ENCODE assay signal across 8 cellular contexts in genomic region chr17:79388556-79389295, GRCh38.
A peak's percentile ranks its signal among the peaks of the same experiment; 100 is the strongest.
DNase-seq lines count a peak whose midpoint lies in the region; ATAC-seq and TF ChIP-seq lines count a peak whose summit lies in the region.

No MANE protein-coding gene starts in this region.

- no peak for TF ChIP-seq POLR2A in upper lobe of left lung (IDR thresholded peaks at IDR 0.05)

- WGBS in upper lobe of left lung, 2 donors: 45 to 67% methylated on average over 19 to 28 of the region's 28 CpGs

- no peak overlapping the region for H3K27ac ChIP-seq in upper lobe of left lung

- H3K9me3 ChIP-seq in upper lobe of left lung: no peaks in the 10 kb centered on the region

- ATAC-seq in upper lobe of left lung (ENCODE audit: low FRiP score in 2 of 2): peak in 1 of 2 donors; percentile 26
- ATAC-seq in HG03457 (IDR thresholded peaks at IDR 0.05; ENCODE audit: unreplicated experiment): no peak

- H3K4me3 ChIP-seq in GM12875 (ENCODE audit: low read depth, low read length): no peak overlapping the region
- H3K4me3 ChIP-seq in upper lobe of left lung: no peak overlapping the region

- no peak for TF ChIP-seq EP300 in upper lobe of left lung (IDR thresholded peaks at IDR 0.05)

- DNase-seq in AG20443 (ENCODE audit: low spot score) (peak; percentile 89), NCI-H2227 (lab: John Stamatoyannopoulos, UW; ENCODE audit: unreplicated experiment) (peak; percentile 84), astrocyte of the hippocampus (ENCODE audit: low read depth, low spot score) (peak; percentile 63), iPS-NIHi7 (ENCODE audit: extremely low spot score) (peak; percentile 91), upper lobe of left lung (peak; percentile 54 to 69), GOT3 (lab: John Stamatoyannopoulos, UW) (no peak)

- peaks cover 0 to 5% (median 0%) of the 10 kb centered on the region in 4 donors for H3K27me3 ChIP-seq in upper lobe of left lung

- no peaks in the 10 kb centered on the region for H3K36me3 ChIP-seq in upper lobe of left lung

- TF ChIP-seq CTCF in GM12875 (IDR thresholded peaks at IDR 0.05; ENCODE audit: borderline replicate concordance, insufficient read depth, low read depth, low read length) (peak; percentile 80), upper lobe of left lung (IDR thresholded peaks at IDR 0.05) (peak in 5 of 6 experiments; percentile 29 to 69 (median 53))

- peaks cover 0 to 7% (median 0%) of the 10 kb centered on the region in 4 donors for H3K4me1 ChIP-seq in upper lobe of left lung
